Comparison of ENCODE assay signal across 24 cellular contexts in the genomic region with DNA sequence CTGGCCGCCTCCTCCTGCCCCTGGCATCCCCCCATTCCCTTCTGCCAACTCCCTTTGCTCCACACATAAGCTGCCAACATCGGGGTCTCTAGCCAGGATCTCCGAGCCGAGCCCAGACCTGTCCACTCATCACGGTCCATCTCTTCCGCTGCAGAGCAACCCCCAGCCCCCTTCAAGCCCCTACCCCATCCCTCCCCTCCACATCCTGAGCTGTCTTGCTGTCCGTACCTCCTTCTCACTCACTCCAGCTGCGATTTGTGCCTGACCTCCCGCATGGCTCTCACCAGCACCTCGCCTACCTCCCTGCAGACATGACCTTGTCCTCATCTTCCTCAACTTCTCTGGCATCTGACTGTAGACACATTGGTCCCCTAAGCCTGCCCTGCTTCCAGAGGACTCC.
"Had no signal": no experiment of that assay in that cellular context is flagged by ENCODE, and none has a peak within 500 bp of the region (broad histone marks: within the 10 kb centered on the region; RNA-seq: fewer than 3 reads in every experiment).

No MANE protein-coding gene starts in this region.

- H3K36me3 Mint-ChIP-seq: activated naive CD8-positive, alpha-beta T cell treated with anti-CD3 and anti-CD28 coated beads for 36 hours; mesothelial cell of epicardium; naive thymus-derived CD8-positive, alpha-beta T cell; T-cell had no signal

- H3K9me3 Mint-ChIP-seq: activated B cell treated with CpG ODN at 0.5 μM for 24 hours; activated naive CD8-positive, alpha-beta T cell treated with anti-CD3 and anti-CD28 coated beads for 36 hours; activated T-cell treated with anti-CD3 and anti-CD28 coated beads, Interleukin-2, amount 50 U/mL, for 24 hours; activated T-helper 17 cell treated with anti-CD3 and anti-CD28 coated beads, Interleukin-2, amount 50 U/mL, for 72 hours; mesothelial cell of epicardium; naive thymus-derived CD8-positive, alpha-beta T cell; T-cell had no signal

- H3K79me2 ChIP-seq: parathyroid adenoma had no signal

- H3K4me1 Mint-ChIP-seq: activated CD4-positive, alpha-beta T cell treated with anti-CD3 and anti-CD28 coated beads for 36 hours; activated naive CD8-positive, alpha-beta T cell treated with anti-CD3 and anti-CD28 coated beads for 36 hours; activated T-helper 17 cell treated with anti-CD3 and anti-CD28 coated beads, Interleukin-2, amount 50 U/mL, for 72 hours had no signal

- H3K4me3 Mint-ChIP-seq: activated B cell treated with CpG ODN at 0.5 μM for 24 hours; activated CD4-positive, alpha-beta T cell treated with anti-CD3 and anti-CD28 coated beads for 36 hours; activated naive CD8-positive, alpha-beta T cell treated with anti-CD3 and anti-CD28 coated beads for 36 hours; activated T-cell treated with anti-CD3 and anti-CD28 coated beads, Interleukin-2, amount 50 U/mL, for 24 hours; activated T-helper 17 cell treated with anti-CD3 and anti-CD28 coated beads, Interleukin-2, amount 50 U/mL, for 72 hours; mesothelial cell of epicardium; T-cell had no signal

- H3K4me3 ChIP-seq: cardiac muscle cell, left lung, lung, thyroid gland had no signal

- H3K27ac Mint-ChIP-seq: activated B cell treated with CpG ODN at 0.5 μM for 24 hours; activated CD4-positive, alpha-beta T cell treated with anti-CD3 and anti-CD28 coated beads for 36 hours; activated naive CD8-positive, alpha-beta T cell treated with anti-CD3 and anti-CD28 coated beads for 36 hours; activated T-cell treated with anti-CD3 and anti-CD28 coated beads, Interleukin-2, amount 50 U/mL, for 24 hours; activated T-helper 17 cell treated with anti-CD3 and anti-CD28 coated beads, Interleukin-2, amount 50 U/mL, for 72 hours; mesothelial cell of epicardium; T-cell had no signal

- ATAC-seq: activated CD4-positive, alpha-beta T cell treated with anti-CD3 and anti-CD28 coated beads for 36 hours; activated T-helper 17 cell treated with anti-CD3 and anti-CD28 coated beads, Interleukin-2, amount 50 U/mL, for 72 hours; left lung; naive thymus-derived CD8-positive, alpha-beta T cell; right cardiac atrium; T-cell had no signal

- H2AFZ ChIP-seq: parathyroid adenoma had no signal

- H3K27me3 Mint-ChIP-seq: activated B cell treated with CpG ODN at 0.5 μM for 24 hours had no signal

- H3K9ac ChIP-seq: parathyroid adenoma had no signal

- DNase-seq: activated B cell treated with CpG ODN at 0.5 μM for 24 hours; activated CD4-positive, alpha-beta T cell treated with anti-CD3 and anti-CD28 coated beads for 36 hours; activated CD4-positive, alpha-beta T cell treated with anti-CD3 and anti-CD28 coated beads, Interleukin-2, amount 50 U/mL, for 4 hours; activated CD8-positive, alpha-beta memory T cell treated with anti-CD3 and anti-CD28 coated beads for 24 hours; activated CD8-positive, alpha-beta memory T cell treated with anti-CD3 and anti-CD28 coated beads, Interleukin-2, amount 50 U/mL, for 4 hours; activated naive CD8-positive, alpha-beta T cell treated with anti-CD3 and anti-CD28 coated beads for 36 hours; activated T-cell treated with anti-CD3 and anti-CD28 coated beads, Interleukin-2, amount 50 U/mL, for 24 hours; amniotic stem cell; erythroblast; foreskin fibroblast; kidney glomerular epithelial cell; naive thymus-derived CD8-positive, alpha-beta T cell; stimulated activated CD4-positive, alpha-beta T cell treated with anti-CD3 and anti-CD28 coated beads, Interleukin-4, amount 100 ng/mL, for 24 hours; stimulated activated naive CD4-positive, alpha-beta T cell treated with Interleukin-2 at 50 U/mL for 16 hours; substantia nigra; T-cell; thyroid gland had no signal

- H3K27me3 ChIP-seq: thyroid gland had no signal

- H3K36me3 ChIP-seq: cardiac muscle cell, left lung, thyroid gland had no signal

- H3K27ac ChIP-seq: cardiac muscle cell, left lung, parathyroid adenoma, thyroid gland had no signal

- H3K4me1 ChIP-seq: parathyroid adenoma had no signal

- H3K9me3 ChIP-seq: left lung, thyroid gland had no signal
